Comparison of ENCODE assay signal across 18 cellular contexts in genomic region chr11:66329165-66329673, GRCh38. TPM values are rescaled to one million over a fixed set of nuclear protein-coding genes. Genes with fewer than 3 reads are reported as not detected.
DNase-seq lines count a peak whose midpoint lies in the region; ATAC-seq and TF ChIP-seq lines count a peak whose summit lies in the region.
"Had no signal": no experiment of that assay in that cellular context is flagged by ENCODE, and none has a peak within 500 bp of the region (broad histone marks: within the 10 kb centered on the region; RNA-seq: fewer than 3 reads in every experiment).

No MANE protein-coding gene starts in this region.

- intact Hi-C loops in Right ventricle myocardium superior (cut with DNase I) (loop anchor here (2.0 kb wide), 1 partner anchor 18 kb away; no protein-coding TSS in a partner anchor), left ventricle myocardium superior (cut with micrococcal nuclease) (no loop called here)
- intact Hi-C loops in activated T-helper 2 cell treated with anti-CD3 and anti-CD28 coated beads, Interferon-gamma antibody, Interleukin-2, Interleukin-4, amounts not matched to agents 10 μg/mL and 5 μg/mL and 100 μg/mL, durations not matched to agents 14 hours and 24 hours and 36 hours (cut with micrococcal nuclease), result loop anchor here (2.0 kb wide), 1 partner anchor 106 kb away; no protein-coding TSS in a partner anchor

- peak overlapping the region; percentile 73 for H3K27ac Mint-ChIP-seq in activated T-helper 2 cell treated with anti-CD3 and anti-CD28 coated beads, Interferon-gamma antibody, Interleukin-2, Interleukin-4, amounts not matched to agents 10 μg/mL and 5 μg/mL and 100 μg/mL, durations not matched to agents 14 hours and 24 hours and 36 hours
- H3K27ac Mint-ChIP-seq in osteocyte (ENCODE audit: unreplicated experiment), result peak overlapping the region; percentile 87

- H3K36me3 Mint-ChIP-seq in activated T-helper 2 cell treated with anti-CD3 and anti-CD28 coated beads, Interferon-gamma antibody, Interleukin-2, Interleukin-4, amounts not matched to agents 10 μg/mL and 5 μg/mL and 100 μg/mL, durations not matched to agents 14 hours and 24 hours and 36 hours (ENCODE audit: low read depth), result no peaks in the 10 kb centered on the region
- peaks cover 6% of the 10 kb centered on the region for H3K36me3 Mint-ChIP-seq in osteocyte (ENCODE audit: unreplicated experiment)
- H3K36me3 Mint-ChIP-seq: CD4-positive, CD25-positive, alpha-beta regulatory T cell; neural progenitor cell had no signal

- peak; percentile 5 for DNase-seq in Right ventricle myocardium superior
- DNase-seq in left ventricle myocardium superior, result no peak
- no peak for DNase-seq in activated T-helper 2 cell treated with anti-CD3 and anti-CD28 coated beads, Interferon-gamma antibody, Interleukin-2, Interleukin-4, amounts not matched to agents 10 μg/mL and 5 μg/mL and 100 μg/mL, durations not matched to agents 14 hours and 24 hours and 36 hours (ENCODE audit: low spot score)
- no peak for DNase-seq in osteocyte (ENCODE audit: extremely low spot score, unreplicated experiment)
- DNase-seq: activated CD4-positive, CD25-positive, alpha-beta regulatory T cell; CD4-positive, CD25-positive, alpha-beta regulatory T cell; heart right ventricle; MV-4-11; NCI-H1694 treated with DMSO at 0.1 percent for 48 hours; RPMI8226; stimulated activated CD4-positive, alpha-beta T cell treated with anti-CD3 and anti-CD28 coated beads, Interleukin-2, amount 100 ng/mL, for 48 hours; T1000; tibial artery had no signal

- H3K27me3 Mint-ChIP-seq in activated T-helper 2 cell treated with anti-CD3 and anti-CD28 coated beads, Interferon-gamma antibody, Interleukin-2, Interleukin-4, amounts not matched to agents 10 μg/mL and 5 μg/mL and 100 μg/mL, durations not matched to agents 14 hours and 24 hours and 36 hours (ENCODE audit: low read depth), result no peaks in the 10 kb centered on the region
- no peaks in the 10 kb centered on the region for H3K27me3 Mint-ChIP-seq in osteocyte (ENCODE audit: unreplicated experiment)
- H3K27me3 Mint-ChIP-seq: CD4-positive, CD25-positive, alpha-beta regulatory T cell; stimulated activated naive CD8-positive, alpha-beta T cell treated with anti-CD3 and anti-CD28 coated beads, Interleukin-15, Interleukin-2, amounts not matched to agents 100 ng/mL and 50 ng/mL, for 24 hours had no signal

- no peak overlapping the region for H3K4me3 Mint-ChIP-seq in activated T-helper 2 cell treated with anti-CD3 and anti-CD28 coated beads, Interferon-gamma antibody, Interleukin-2, Interleukin-4, amounts not matched to agents 10 μg/mL and 5 μg/mL and 100 μg/mL, durations not matched to agents 14 hours and 24 hours and 36 hours (ENCODE audit: low read depth)
- no peak overlapping the region for H3K4me3 Mint-ChIP-seq in osteocyte (ENCODE audit: unreplicated experiment)

- no peaks in the 10 kb centered on the region for H3K9me3 Mint-ChIP-seq in activated T-helper 2 cell treated with anti-CD3 and anti-CD28 coated beads, Interferon-gamma antibody, Interleukin-2, Interleukin-4, amounts not matched to agents 10 μg/mL and 5 μg/mL and 100 μg/mL, durations not matched to agents 14 hours and 24 hours and 36 hours
- no peaks in the 10 kb centered on the region for H3K9me3 Mint-ChIP-seq in osteocyte (ENCODE audit: unreplicated experiment)
- H3K9me3 Mint-ChIP-seq: CD4-positive, CD25-positive, alpha-beta regulatory T cell; neural progenitor cell; stimulated activated naive CD8-positive, alpha-beta T cell treated with anti-CD3 and anti-CD28 coated beads, Interleukin-15, Interleukin-2, amounts not matched to agents 100 ng/mL and 50 ng/mL, for 24 hours had no signal

- TF ChIP-seq CTCF in osteocyte (IDR thresholded peaks at IDR 0.05), result no peak

- H3K4me1 Mint-ChIP-seq in activated T-helper 2 cell treated with anti-CD3 and anti-CD28 coated beads, Interferon-gamma antibody, Interleukin-2, Interleukin-4, amounts not matched to agents 10 μg/mL and 5 μg/mL and 100 μg/mL, durations not matched to agents 14 hours and 24 hours and 36 hours (ENCODE audit: low read depth), result peaks cover 23% of the 10 kb centered on the region
- H3K4me1 Mint-ChIP-seq in osteocyte (ENCODE audit: unreplicated experiment), result peaks cover 57% of the 10 kb centered on the region

- no peak for ATAC-seq in Right ventricle myocardium superior (ENCODE audit: poor library complexity)
- ATAC-seq in left ventricle myocardium superior, result no peak
- ATAC-seq in HG02938 (IDR thresholded peaks at IDR 0.05; ENCODE audit: unreplicated experiment), result no peak
- no peak for ATAC-seq in HG02885 (IDR thresholded peaks at IDR 0.05; ENCODE audit: poor library complexity, unreplicated experiment)

RNA-seq across cellular contexts. Expression of gene RIN1, which starts 7.0 kb away (rescaled TPM):
- total RNA-seq in Right ventricle myocardium superior, result 1.0 TPM
- total RNA-seq in left ventricle myocardium superior, result 1.7 TPM
- 1.5 and 1.6 TPM in 2 replicates for total RNA-seq in activated T-helper 2 cell treated with anti-CD3 and anti-CD28 coated beads, Interferon-gamma antibody, Interleukin-2, Interleukin-4, amounts not matched to agents 10 μg/mL and 5 μg/mL and 100 μg/mL, durations not matched to agents 14 hours and 24 hours and 36 hours
- total RNA-seq in osteocyte, result 21.0 and 23.6 TPM in 2 replicates

RNA-seq across cellular contexts. Expression of gene CD248, which starts 12.4 kb away (rescaled TPM):
- total RNA-seq in Right ventricle myocardium superior (15.7 TPM), left ventricle myocardium superior (11.1 TPM), osteocyte (68.7 and 70.9 TPM in 2 replicates)
- total RNA-seq in activated T-helper 2 cell treated with anti-CD3 and anti-CD28 coated beads, Interferon-gamma antibody, Interleukin-2, Interleukin-4, amounts not matched to agents 10 μg/mL and 5 μg/mL and 100 μg/mL, durations not matched to agents 14 hours and 24 hours and 36 hours, result not detected in 2 replicates

RNA-seq across cellular contexts. Expression of gene BRMS1, which starts 15.7 kb away (rescaled TPM):
- total RNA-seq in Right ventricle myocardium superior (15.1 TPM), left ventricle myocardium superior (14.7 TPM), osteocyte (32.3 and 33.4 TPM in 2 replicates)
- total RNA-seq in activated T-helper 2 cell treated with anti-CD3 and anti-CD28 coated beads, Interferon-gamma antibody, Interleukin-2, Interleukin-4, amounts not matched to agents 10 μg/mL and 5 μg/mL and 100 μg/mL, durations not matched to agents 14 hours and 24 hours and 36 hours, result 45.1 and 46.0 TPM in 2 replicates

RNA-seq across cellular contexts. Expression of gene B4GAT1, which starts 18.2 kb away (rescaled TPM):
- total RNA-seq in Right ventricle myocardium superior (51.3 TPM), left ventricle myocardium superior (55.1 TPM), osteocyte (31.0 and 32.7 TPM in 2 replicates)
- total RNA-seq in activated T-helper 2 cell treated with anti-CD3 and anti-CD28 coated beads, Interferon-gamma antibody, Interleukin-2, Interleukin-4, amounts not matched to agents 10 μg/mL and 5 μg/mL and 100 μg/mL, durations not matched to agents 14 hours and 24 hours and 36 hours, result 10.5 and 11.0 TPM in 2 replicates

RNA-seq across cellular contexts. Expression of gene TMEM151A, which starts 37.5 kb away (rescaled TPM):
- total RNA-seq in Right ventricle myocardium superior (not detected), left ventricle myocardium superior (0.25 TPM), osteocyte (0.46 and 0.55 TPM in 2 replicates)
- not detected in 2 replicates for total RNA-seq in activated T-helper 2 cell treated with anti-CD3 and anti-CD28 coated beads, Interferon-gamma antibody, Interleukin-2, Interleukin-4, amounts not matched to agents 10 μg/mL and 5 μg/mL and 100 μg/mL, durations not matched to agents 14 hours and 24 hours and 36 hours
- total RNA-seq: CD4-positive, CD25-positive, alpha-beta regulatory T cell; psoas muscle had no signal

Comparison
In these comparisons a context has a peak if more than half of its experiments do, and no peak if none do; other contexts are left out.
1. RNA of gene CD248, which starts 12.4 kb away (total RNA-seq): 68.7 to 70.9 TPM in osteocyte, 15.7 TPM in Right ventricle myocardium superior (single experiment) and 11.1 TPM in left ventricle myocardium superior (single experiment); not detected in activated T-helper 2 cell treated with anti-CD3 and anti-CD28 coated beads, Interferon-gamma antibody, Interleukin-2, Interleukin-4, amounts not matched to agents 10 μg/mL and 5 μg/mL and 100 μg/mL, durations not matched to agents 14 hours and 24 hours and 36 hours; every median in the first group is over 10 times any median in the second.